ENCODE assay signal across 33 cellular contexts in genomic region chr20:25601659-25602058, GRCh38.
"Had no signal": no experiment of that assay in that cellular context is flagged by ENCODE, and none has a peak within 500 bp of the region (broad histone marks: within the 10 kb centered on the region; RNA-seq: fewer than 3 reads in every experiment).

No MANE protein-coding gene starts in this region.

- H3K9me3 Mint-ChIP-seq: activated naive CD4-positive, alpha-beta T cell treated with anti-CD3 and anti-CD28 coated beads, Interleukin-2, amount 10 ng/mL, durations not matched to agents 7 days and 5 days; activated naive CD8-positive, alpha-beta T cell treated with anti-CD3 and anti-CD28 coated beads, Interleukin-2, amount 50 U/mL, for 24 hours; activated T-cell treated with anti-CD3 and anti-CD28 coated beads, Interleukin-2, amount 50 U/mL, for 4 hours; T-helper 1 cell treated with Interleukin-12 subunit alpha and Interleukin-12 subunit beta and Interleukin-4 antibody, amounts not matched to agents 30 μg/mL and 1 μg/mL, for 36 hours; T-helper 2 cell treated with Interferon-gamma antibody and Interleukin-4, amounts not matched to agents 5 μg/mL and 100 μg/mL, for 36 hours; WTC11 had no signal

- H3K4me2 ChIP-seq: SK-N-SH had no signal

- H3K27me3 ChIP-seq: Peyer's patch, SJSA1 had no signal

- ATAC-seq: activated CD4-positive, CD25-positive, alpha-beta regulatory T cell treated with anti-CD3 and anti-CD28 coated beads, Interleukin-2, amount 50 U/mL, for 24 hours; activated CD8-positive, alpha-beta T cell treated with anti-CD3 and anti-CD28 coated beads, Interleukin-2, amount 10 ng/mL, durations not matched to agents 7 days and 5 days; activated naive CD8-positive, alpha-beta T cell treated with anti-CD3 and anti-CD28 coated beads, Interleukin-2, amount 50 U/mL, for 24 hours; activated T-cell treated with anti-CD3 and anti-CD28 coated beads, Interleukin-2, amount 50 U/mL, for 4 hours; PC-3; WTC11 had no signal

- H3K9ac ChIP-seq: SK-N-SH had no signal

- H3K36me3 Mint-ChIP-seq: activated naive CD4-positive, alpha-beta T cell treated with anti-CD3 and anti-CD28 coated beads, Interleukin-2, amount 10 ng/mL, durations not matched to agents 7 days and 5 days; activated naive CD8-positive, alpha-beta T cell; WTC11 had no signal

- H3K27me3 Mint-ChIP-seq: activated naive CD4-positive, alpha-beta T cell treated with anti-CD3 and anti-CD28 coated beads, Interleukin-2, amount 10 ng/mL, durations not matched to agents 7 days and 5 days; activated naive CD8-positive, alpha-beta T cell; activated naive CD8-positive, alpha-beta T cell treated with anti-CD3 and anti-CD28 coated beads, Interleukin-2, amount 50 U/mL, for 24 hours had no signal

- H3K27ac ChIP-seq: Peyer's patch, SJSA1 had no signal

- H3K4me1 Mint-ChIP-seq: activated naive CD4-positive, alpha-beta T cell treated with anti-CD3 and anti-CD28 coated beads, Interleukin-2, amount 10 ng/mL, durations not matched to agents 7 days and 5 days; WTC11 had no signal

- FAIRE-seq: TTC549 had no signal

- H3K9me3 ChIP-seq: Peyer's patch, SJSA1, SK-N-SH had no signal

- H3K27ac Mint-ChIP-seq: activated CD8-positive, alpha-beta T cell treated with anti-CD3 and anti-CD28 coated beads, Interleukin-2, amount 10 ng/mL, durations not matched to agents 7 days and 5 days; activated naive CD4-positive, alpha-beta T cell treated with anti-CD3 and anti-CD28 coated beads, Interleukin-2, amount 10 ng/mL, durations not matched to agents 7 days and 5 days; activated naive CD8-positive, alpha-beta T cell; activated naive CD8-positive, alpha-beta T cell treated with anti-CD3 and anti-CD28 coated beads, Interleukin-2, amount 50 U/mL, for 24 hours; T-helper 1 cell treated with Interleukin-12 subunit alpha and Interleukin-12 subunit beta and Interleukin-4 antibody, amounts not matched to agents 30 μg/mL and 1 μg/mL, for 36 hours; T-helper 2 cell treated with Interferon-gamma antibody and Interleukin-4, amounts not matched to agents 5 μg/mL and 100 μg/mL, for 36 hours; WTC11 had no signal

- H3K4me1 ChIP-seq: Peyer's patch had no signal

- DNase-seq: activated CD4-positive, alpha-beta T cell treated with anti-CD3 and anti-CD28 coated beads for 48 hours; activated CD4-positive, alpha-beta T cell treated with anti-CD3 and anti-CD28 coated beads, Interleukin-2, amount 50 U/mL, for 48 hours; activated CD8-positive, alpha-beta T cell treated with anti-CD3 and anti-CD28 coated beads, Interleukin-2, amount 10 ng/mL, durations not matched to agents 7 days and 5 days; activated effector memory CD4-positive, alpha-beta T cell treated with Interleukin-2 at 50 U/mL for 16 hours; activated naive CD4-positive, alpha-beta T cell treated with anti-CD3 and anti-CD28 coated beads, Interleukin-2, amount 10 ng/mL, durations not matched to agents 7 days and 5 days; activated naive CD8-positive, alpha-beta T cell treated with anti-CD3 and anti-CD28 coated beads, Interleukin-2, amount 50 U/mL, for 24 hours; activated T-cell treated with anti-CD3 and anti-CD28 coated beads for 4 hours; activated T-cell treated with anti-CD3 and anti-CD28 coated beads, Interleukin-2, amount 50 U/mL, for 4 hours; anterior cingulate cortex; Karpas-422; NCI-H1048; NCI-H1105 treated with DMSO at 0.1 percent for 48 hours; NCI-H1436; NCI-H1694; NCI-H1930; NCI-H2081 treated with DMSO at 0.1 percent for 48 hours; NCI-H226; NCI-H446 treated with DMSO at 0.1 percent for 48 hours; NCI-H524; NCI-H69; NCI-H82; PC-3; Peyer's patch; RPMI8226; SHP77 treated with DMSO at 0.1 percent for 48 hours; SK-N-SH had no signal

- H3K4me3 ChIP-seq: Peyer's patch, SJSA1 had no signal

- H3K4me3 Mint-ChIP-seq: activated CD8-positive, alpha-beta T cell treated with anti-CD3 and anti-CD28 coated beads, Interleukin-2, amount 10 ng/mL, durations not matched to agents 7 days and 5 days; activated naive CD4-positive, alpha-beta T cell treated with anti-CD3 and anti-CD28 coated beads, Interleukin-2, amount 10 ng/mL, durations not matched to agents 7 days and 5 days; activated naive CD8-positive, alpha-beta T cell; activated naive CD8-positive, alpha-beta T cell treated with anti-CD3 and anti-CD28 coated beads, Interleukin-2, amount 50 U/mL, for 24 hours; activated T-cell treated with anti-CD3 and anti-CD28 coated beads, Interleukin-2, amount 50 U/mL, for 4 hours; T-helper 1 cell treated with Interleukin-12 subunit alpha and Interleukin-12 subunit beta and Interleukin-4 antibody, amounts not matched to agents 30 μg/mL and 1 μg/mL, for 36 hours; T-helper 2 cell treated with Interferon-gamma antibody and Interleukin-4, amounts not matched to agents 5 μg/mL and 100 μg/mL, for 36 hours; WTC11 had no signal

- H3K36me3 ChIP-seq: Peyer's patch, SJSA1 had no signal
